8 cellular contexts compared by ENCODE assay signal in the genomic region with DNA sequence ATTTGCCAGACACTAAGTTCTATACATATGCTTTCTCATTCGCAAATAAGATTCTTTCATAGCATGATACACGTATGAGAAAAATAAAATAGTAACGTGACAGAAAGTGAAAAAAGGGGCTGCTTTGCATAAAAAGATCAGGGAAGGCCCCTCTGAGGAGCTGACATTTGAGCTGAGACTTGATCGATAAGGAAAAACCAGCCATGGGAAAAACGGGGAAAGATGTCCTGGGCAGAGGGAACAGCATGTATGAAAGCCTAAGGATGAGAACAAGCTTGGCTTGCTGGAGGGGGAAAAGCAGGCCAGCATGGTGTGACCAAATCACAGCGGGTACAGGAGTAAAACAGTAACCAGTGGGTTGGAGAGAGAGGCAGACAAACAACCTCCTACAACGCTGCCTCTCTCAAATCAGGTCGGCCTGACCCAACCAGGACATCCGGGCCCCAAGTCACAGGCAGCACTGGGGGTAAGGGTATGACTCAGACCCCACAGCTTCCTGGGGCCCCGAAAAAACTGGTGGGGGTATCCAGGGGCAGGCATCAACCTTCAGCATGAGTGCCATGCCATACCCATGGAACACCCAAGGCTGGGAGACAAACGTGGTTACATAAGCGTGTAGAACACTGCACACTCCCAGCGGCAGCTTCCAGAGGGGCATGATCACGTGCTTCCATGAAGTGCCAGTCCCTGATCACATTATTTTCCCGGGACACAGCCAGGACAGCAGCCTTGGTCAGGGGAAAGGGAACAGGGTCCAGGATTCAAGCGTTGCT. TPM values are rescaled to one million over a fixed set of nuclear protein-coding genes. Genes with fewer than 3 reads are reported as not detected.
DNase-seq lines count a peak whose midpoint lies in the region; ATAC-seq lines count a peak whose summit lies in the region.

No MANE protein-coding gene starts in this region.

- peak overlapping the region; percentile 88 to 99 (median 92) for H3K27ac Mint-ChIP-seq in CD4-positive, CD25-positive, alpha-beta regulatory T cell
- peak overlapping the region; percentile 82 to 93 (median 87) for H3K27ac Mint-ChIP-seq in IgD-negative memory B cell
- peak overlapping the region; percentile 96 for H3K27ac Mint-ChIP-seq in activated T-helper 17 cell treated with anti-CD3 and anti-CD28 coated beads, Interleukin-2, amount 50 U/mL, for 72 hours
- H3K27ac Mint-ChIP-seq in naive thymus-derived CD8-positive, alpha-beta T cell = peak overlapping the region in 9 of 10 donors; percentile 12 to 92 (median 86)

- peaks cover 20% of the 10 kb centered on the region for H3K36me3 ChIP-seq in CD4-positive, CD25-positive, alpha-beta regulatory T cell (ENCODE audit: control insufficient read depth, insufficient read depth, low read length)

- peak; percentile 59 to 67 for ATAC-seq in CD4-positive, CD25-positive, alpha-beta regulatory T cell (ENCODE audit: low read depth in 2 of 2)
- ATAC-seq in GM21360 (IDR thresholded peaks at IDR 0.05; ENCODE audit: unreplicated experiment) = peak; percentile 33
- peak; percentile 62 for ATAC-seq in activated T-helper 17 cell treated with anti-CD3 and anti-CD28 coated beads, Interleukin-2, amount 50 U/mL, for 72 hours (replicated peaks)
- ATAC-seq in naive thymus-derived CD8-positive, alpha-beta T cell = no peak

- H3K4me1 ChIP-seq in CD4-positive, CD25-positive, alpha-beta regulatory T cell (ENCODE audit: control insufficient read depth, insufficient read depth, low read length, poor library complexity, severe bottlenecking) = peaks cover 82% of the 10 kb centered on the region

- H3K4me3 ChIP-seq in CD4-positive, CD25-positive, alpha-beta regulatory T cell (ENCODE audit: low read depth, low read length) = peak overlapping the region; percentile 99

- peaks cover 30 to 80% (median 60%) of the 10 kb centered on the region in 4 donors for H3K4me1 Mint-ChIP-seq in CD4-positive, CD25-positive, alpha-beta regulatory T cell
- H3K4me1 Mint-ChIP-seq in IgD-negative memory B cell = peaks cover 60 to 64% (median 63%) of the 10 kb centered on the region in 3 donors
- H3K4me1 Mint-ChIP-seq in activated T-helper 17 cell treated with anti-CD3 and anti-CD28 coated beads, Interleukin-2, amount 50 U/mL, for 72 hours = peaks cover 39% of the 10 kb centered on the region
- peaks cover 40 to 87% (median 67%) of the 10 kb centered on the region in 4 donors for H3K4me1 Mint-ChIP-seq in naive thymus-derived CD8-positive, alpha-beta T cell

- peak overlapping the region; percentile 91 to 96 (median 94) for H3K4me3 Mint-ChIP-seq in CD4-positive, CD25-positive, alpha-beta regulatory T cell
- H3K4me3 Mint-ChIP-seq in IgD-negative memory B cell = peak overlapping the region; percentile 86 to 97 (median 93)
- H3K4me3 Mint-ChIP-seq in activated T-helper 17 cell treated with anti-CD3 and anti-CD28 coated beads, Interleukin-2, amount 50 U/mL, for 72 hours = peak overlapping the region; percentile 88
- H3K4me3 Mint-ChIP-seq in naive thymus-derived CD8-positive, alpha-beta T cell = peak overlapping the region; percentile 77 to 96 (median 92)

- POLR2A ChIA-PET in naive thymus-derived CD8-positive, alpha-beta T cell (lab: Charles Lee) = interaction anchor here (1.0 to 3.6 kb wide), 4 partner anchors 11 to 76 kb away, joined by 3 to 22 read pairs (median 10); no protein-coding TSS in a partner anchor

- peak overlapping the region; percentile 98 for H3K27ac ChIP-seq in CD4-positive, CD25-positive, alpha-beta regulatory T cell (ENCODE audit: insufficient read depth, low read length, poor library complexity, severe bottlenecking)

- peak; percentile 67 to 89 (median 70) for DNase-seq in CD4-positive, CD25-positive, alpha-beta regulatory T cell
- peak in 1 of 10 donors; percentile 47 for DNase-seq in naive thymus-derived CD8-positive, alpha-beta T cell
- DNase-seq in NCI-H2227 (lab: John Stamatoyannopoulos, UW; ENCODE audit: unreplicated experiment) (no peak), anterior cingulate cortex (lab: John Stamatoyannopoulos, UW) (no peak), NCI-H446 treated with DMSO at 0.1 percent for 48 hours (lab: John Stamatoyannopoulos, UW) (no peak)

- H3K27me3 Mint-ChIP-seq in CD4-positive, CD25-positive, alpha-beta regulatory T cell = no peaks in the 10 kb centered on the region
- peaks cover 2% of the 10 kb centered on the region for H3K27me3 Mint-ChIP-seq in IgD-negative memory B cell
- no peaks in the 10 kb centered on the region for H3K27me3 Mint-ChIP-seq in activated T-helper 17 cell treated with anti-CD3 and anti-CD28 coated beads, Interleukin-2, amount 50 U/mL, for 72 hours
- H3K27me3 Mint-ChIP-seq in naive thymus-derived CD8-positive, alpha-beta T cell = no peaks in the 10 kb centered on the region

- H3K9me3 ChIP-seq in CD4-positive, CD25-positive, alpha-beta regulatory T cell (ENCODE audit: control insufficient read depth in 2 of 2, low read length in 2 of 2) = no peaks in the 10 kb centered on the region

- no peaks in the 10 kb centered on the region for H3K27me3 ChIP-seq in CD4-positive, CD25-positive, alpha-beta regulatory T cell (ENCODE audit: control insufficient read depth, insufficient read depth, low read length)

- no peaks in the 10 kb centered on the region for H3K9me3 Mint-ChIP-seq in CD4-positive, CD25-positive, alpha-beta regulatory T cell
- no peaks in the 10 kb centered on the region for H3K9me3 Mint-ChIP-seq in IgD-negative memory B cell
- H3K9me3 Mint-ChIP-seq in activated T-helper 17 cell treated with anti-CD3 and anti-CD28 coated beads, Interleukin-2, amount 50 U/mL, for 72 hours = no peaks in the 10 kb centered on the region
- no peaks in the 10 kb centered on the region for H3K9me3 Mint-ChIP-seq in naive thymus-derived CD8-positive, alpha-beta T cell

- H3K36me3 Mint-ChIP-seq in CD4-positive, CD25-positive, alpha-beta regulatory T cell = peaks cover 26% of the 10 kb centered on the region
- H3K36me3 Mint-ChIP-seq in IgD-negative memory B cell = peaks cover 7% of the 10 kb centered on the region
- peaks cover 97% of the 10 kb centered on the region for H3K36me3 Mint-ChIP-seq in activated T-helper 17 cell treated with anti-CD3 and anti-CD28 coated beads, Interleukin-2, amount 50 U/mL, for 72 hours (ENCODE audit: low read depth)
- H3K36me3 Mint-ChIP-seq in naive thymus-derived CD8-positive, alpha-beta T cell = peaks cover 0 to 24% (median 5%) of the 10 kb centered on the region in 3 donors

RNA-seq across cellular contexts. Expression of gene TNIP1, which starts 2.2 kb away (rescaled TPM):
- 259 TPM for total RNA-seq in CD4-positive, CD25-positive, alpha-beta regulatory T cell
- polyA plus RNA-seq in CD4-positive, CD25-positive, alpha-beta regulatory T cell = 10 to 100 TPM; 46.9 to 71.5 (median 59.8) TPM
- 78.3 TPM for polyA plus RNA-seq in IgD-negative memory B cell
- 100 to 1,000 TPM; 316 to 609 TPM for total RNA-seq in activated T-helper 17 cell treated with anti-CD3 and anti-CD28 coated beads, Interleukin-2, amount 50 U/mL, for 72 hours
- 100 to 1,000 TPM; 138 to 140 TPM for total RNA-seq in naive thymus-derived CD8-positive, alpha-beta T cell
- polyA plus RNA-seq in naive thymus-derived CD8-positive, alpha-beta T cell = 10 to 100 TPM; 25.6 to 37.5 (median 29.8) TPM

RNA-seq across cellular contexts. Expression of gene GPX3, which starts 58.3 kb away (rescaled TPM):
- 1.2 TPM for total RNA-seq in CD4-positive, CD25-positive, alpha-beta regulatory T cell
- 1 to 10 TPM in 2 of 4 donors, under 1 TPM in 2; 0.52 to 1.3 (median 0.81) TPM for polyA plus RNA-seq in CD4-positive, CD25-positive, alpha-beta regulatory T cell
- polyA plus RNA-seq in IgD-negative memory B cell = 2.8 TPM
- total RNA-seq in activated T-helper 17 cell treated with anti-CD3 and anti-CD28 coated beads, Interleukin-2, amount 50 U/mL, for 72 hours = not detected
- not detected for total RNA-seq in naive thymus-derived CD8-positive, alpha-beta T cell
- polyA plus RNA-seq in naive thymus-derived CD8-positive, alpha-beta T cell = 1 to 10 TPM in 1 of 3 donors, under 1 TPM in 1, not detected in 1; 0.35 to 1.9 TPM

Comparison
In these comparisons a context has a peak if more than half of its experiments do, and no peak if none do; other contexts are left out.
1. ATAC-seq: peak in CD4-positive, CD25-positive, alpha-beta regulatory T cell (2 of 2), GM21360 (single experiment) and activated T-helper 17 cell treated with anti-CD3 and anti-CD28 coated beads, Interleukin-2, amount 50 U/mL, for 72 hours (single experiment); none in naive thymus-derived CD8-positive, alpha-beta T cell (0 of 2).
2. DNase-seq: peak in CD4-positive, CD25-positive, alpha-beta regulatory T cell (3 of 3); none in NCI-H2227 (single experiment), anterior cingulate cortex (0 of 58) and NCI-H446 treated with DMSO at 0.1 percent for 48 hours (single experiment).
3. Peak in every context shown above with its lines, with median percentiles within 50 percentile points of each other: H3K27ac Mint-ChIP-seq and H3K4me3 Mint-ChIP-seq.